In the genomic region with DNA sequence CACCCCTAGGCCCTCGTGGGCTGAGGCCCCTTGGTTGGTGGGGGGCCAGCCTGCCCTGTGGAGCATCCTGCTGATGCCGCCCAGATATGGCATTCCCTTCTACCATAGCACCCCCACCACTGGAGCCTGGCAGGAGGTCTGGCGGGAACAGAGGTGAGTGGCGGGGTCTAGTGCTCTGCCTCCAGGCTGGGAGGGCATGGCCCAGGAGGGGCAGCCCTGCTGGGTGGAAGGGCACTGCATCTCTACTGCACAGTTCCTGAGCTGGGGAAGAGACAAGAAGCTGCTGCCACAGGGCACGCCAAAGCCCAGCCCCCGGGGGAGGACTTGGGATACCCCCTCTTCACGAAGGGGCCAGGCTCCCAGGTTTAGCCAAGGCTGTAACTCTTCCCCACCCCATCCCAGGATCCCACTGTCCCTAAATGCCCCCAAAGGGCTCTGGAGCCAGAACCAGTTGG, we compare ENCODE assay signal across 12 cellular contexts. TPM values are rescaled to one million over a fixed set of nuclear protein-coding genes. Genes with fewer than 3 reads are reported as not detected.
DNase-seq lines count a peak whose midpoint lies in the region; FAIRE-seq and TF ChIP-seq lines count a peak whose summit lies in the region.
"Had no signal": no experiment of that assay in that cellular context is flagged by ENCODE, and none has a peak within 500 bp of the region (broad histone marks: within the 10 kb centered on the region; RNA-seq: fewer than 3 reads in every experiment).

No MANE protein-coding gene starts in this region.

- H2BK5ac ChIP-seq in trophoblast cell (ENCODE audit: low read depth, low read length, poor library complexity): no peak overlapping the region

- H3K79me1 ChIP-seq in trophoblast cell (ENCODE audit: low read length): peaks cover 6% of the 10 kb centered on the region

- DNase-seq in Caco-2: no peak
- DNase-seq in breast epithelium (ENCODE audit: low spot score in 2 of 2): no peak
- DNase-seq in trophoblast cell: no peak
- no peak for DNase-seq in HTR-8/SVneo (ENCODE audit: insufficient read length, low spot score)
- no peak for DNase-seq in AG08396 (ENCODE audit: low spot score)
- DNase-seq in amygdala (lab: John Stamatoyannopoulos, UW): no peak
- DNase-seq in BE2C: no peak
- DNase-seq: NCI-H2081 treated with DMSO at 0.1 percent for 48 hours had no signal

- no peak for FAIRE-seq in HTR-8/SVneo (lab: Jason Lieb, UNC)

- H3K27ac Mint-ChIP-seq in Caco-2 (ENCODE audit: unreplicated experiment): peak overlapping the region; percentile 82

- POLR2A ChIA-PET in Caco-2 (lab: Charles Lee): interaction anchor here (0.6 kb wide), 1 partner anchor 19 kb away, joined by 3 read pairs; no protein-coding TSS in a partner anchor

- H3K79me2 ChIP-seq in trophoblast cell (ENCODE audit: control insufficient read depth, insufficient read depth, low read length, poor library complexity): peaks cover 10% of the 10 kb centered on the region

- H3K23ac ChIP-seq in trophoblast cell (ENCODE audit: low read length): no peak overlapping the region

- H2AK5ac ChIP-seq in trophoblast cell (ENCODE audit: low read length): no peak overlapping the region

- no peak overlapping the region for H2BK120ac ChIP-seq in trophoblast cell (ENCODE audit: insufficient read depth, low read length, poor library complexity)

- H3K4me3 ChIP-seq in Caco-2 (ENCODE audit: low read depth, low read length): peak overlapping the region; percentile 91
- H3K4me3 ChIP-seq in HUES64 (ENCODE audit: low read length): peak overlapping the region; percentile 78
- H3K4me3 ChIP-seq in breast epithelium: peak overlapping the region in 2 of 3 donors; percentile 90 to 93
- no peak overlapping the region for H3K4me3 ChIP-seq in trophoblast cell (ENCODE audit: low read depth, low read length)
- H3K4me3 ChIP-seq in BE2C (ENCODE audit: low read depth, low read length): no peak overlapping the region

- intact Hi-C loops in Caco-2 (cut with micrococcal nuclease; ENCODE audit: unreplicated experiment): loop anchor here (5.0 kb wide), 1 partner anchor 68 kb away; a partner anchor contains a TSS
- intact Hi-C loops in breast epithelium (cut with DNase I; ENCODE audit: low total_unique reads): no loop called here

- peak overlapping the region; percentile 81 for H3K4me3 Mint-ChIP-seq in Caco-2 (ENCODE audit: unreplicated experiment)

- no peak overlapping the region for H3K4ac ChIP-seq in trophoblast cell (ENCODE audit: low read depth, low read length)

- H2BK12ac ChIP-seq in trophoblast cell (ENCODE audit: low read length): no peak overlapping the region

- no peak for TF ChIP-seq POLR2A in breast epithelium (IDR thresholded peaks at IDR 0.05)

- peaks cover 17% of the 10 kb centered on the region for H3K36me3 Mint-ChIP-seq in Caco-2 (ENCODE audit: insufficient read depth, unreplicated experiment)

- H3K9me3 ChIP-seq in Caco-2 (no peaks in the 10 kb centered on the region), HUES64 (ENCODE audit: insufficient read depth, low read depth, low read length) (no peaks in the 10 kb centered on the region), breast epithelium (no peaks in the 10 kb centered on the region), trophoblast cell (ENCODE audit: insufficient read depth, low read depth, low read length) (no peaks in the 10 kb centered on the region), BE2C (no peaks in the 10 kb centered on the region)
- H3K9me3 ChIP-seq: neutrophil had no signal

- peaks cover 8% of the 10 kb centered on the region for H3K4me1 ChIP-seq in Caco-2
- peaks cover 26% of the 10 kb centered on the region for H3K4me1 ChIP-seq in HUES64 (ENCODE audit: insufficient read depth, low read length)
- peaks cover 17 to 19% of the 10 kb centered on the region in 2 donors for H3K4me1 ChIP-seq in breast epithelium
- peaks cover 10 to 15% of the 10 kb centered on the region in 2 experiments for H3K4me1 ChIP-seq in trophoblast cell (ENCODE audit: control insufficient read depth in 1 of 2, insufficient read depth in 2 of 2, low read length in 2 of 2)
- H3K4me1 ChIP-seq in BE2C: no peaks in the 10 kb centered on the region; the same call in 1 of the 2 replicates

- H3K27ac ChIP-seq in HUES64 (ENCODE audit: low read depth, low read length) (no peak overlapping the region), breast epithelium (peak overlapping the region; percentile 88 to 93), trophoblast cell (ENCODE audit: low read depth, low read length) (no peak overlapping the region)

- H3K27me3 Mint-ChIP-seq in Caco-2 (ENCODE audit: insufficient read depth, unreplicated experiment): peaks cover 3% of the 10 kb centered on the region
- H3K27me3 Mint-ChIP-seq: T-cell had no signal

- peak overlapping the region; percentile 98 for H3K4me2 ChIP-seq in trophoblast cell (ENCODE audit: low read length)

- H3K18ac ChIP-seq in trophoblast cell (ENCODE audit: low read length): no peak overlapping the region

- CTCF ChIA-PET in Caco-2 (lab: Charles Lee): interaction anchor here (0.6 to 0.9 kb wide), 2 partner anchors 13 to 19 kb away, joined by 3 to 5 read pairs; no protein-coding TSS in a partner anchor

- H3K9me3 Mint-ChIP-seq in Caco-2 (ENCODE audit: unreplicated experiment): no peaks in the 10 kb centered on the region
- H3K9me3 Mint-ChIP-seq: T-cell had no signal

- H3K36me3 ChIP-seq in Caco-2 (ENCODE audit: control insufficient read depth, insufficient read depth, low read length): no peaks in the 10 kb centered on the region
- peaks cover 6% of the 10 kb centered on the region for H3K36me3 ChIP-seq in HUES64 (ENCODE audit: insufficient read depth, low read length)
- H3K36me3 ChIP-seq in breast epithelium: no peaks in the 10 kb centered on the region
- peaks cover 8% of the 10 kb centered on the region in 2 experiments for H3K36me3 ChIP-seq in trophoblast cell (ENCODE audit: control insufficient read depth in 1 of 2, insufficient read depth in 2 of 2, low read length in 2 of 2)
- peaks cover 8% of the 10 kb centered on the region for H3K36me3 ChIP-seq in BE2C

- no TSS peak for BruUV-seq in Caco-2 (replicated peaks; lab: Mats Ljungman, UMichigan)

- whole genome bisulfite sequencing in HUES64: 77% methylated on average over 7 of the region's 7 CpGs
- no CpG with 5 or more reads among the region's 7 CpGs for WGBS in trophoblast cell (ENCODE audit: extremely low coverage, insufficient coverage, insufficient read length)

- H4K12ac ChIP-seq in trophoblast cell (ENCODE audit: low read depth, low read length): no peak overlapping the region

- H3K9ac ChIP-seq in HUES64 (ENCODE audit: low read depth, low read length) (peak overlapping the region; percentile 81; the same call in 1 of the 2 replicates), trophoblast cell (ENCODE audit: low read length) (no peak overlapping the region)

- no peak overlapping the region for H4K91ac ChIP-seq in trophoblast cell (ENCODE audit: low read depth, low read length)

- H3K4me1 Mint-ChIP-seq in Caco-2 (ENCODE audit: low read depth, unreplicated experiment): peaks cover 16% of the 10 kb centered on the region

- H2AFZ ChIP-seq in trophoblast cell (ENCODE audit: insufficient read depth, low read length, poor library complexity): no peak overlapping the region

- TF ChIP-seq CTCF in Caco-2 (IDR thresholded peaks at IDR 0.05; ENCODE audit: insufficient read depth in 1 of 2, low read depth in 1 of 2, low read length in 1 of 2, severe bottlenecking in 1 of 2, unreplicated experiment in 1 of 2) (no peak), breast epithelium (IDR thresholded peaks at IDR 0.05) (no peak), BE2C (IDR thresholded peaks at IDR 0.05; ENCODE audit: low read depth, low read length) (no peak)

- H3K14ac ChIP-seq in trophoblast cell (ENCODE audit: low read length): no peak overlapping the region

- H4K8ac ChIP-seq in trophoblast cell (ENCODE audit: low read depth, low read length): no peak overlapping the region

- H3K27me3 ChIP-seq in Caco-2 (replicated peaks; ENCODE audit: control insufficient read depth, insufficient read depth, low read length) (no peaks in the 10 kb centered on the region), HUES64 (ENCODE audit: insufficient read depth, low read length) (peaks cover 4% of the 10 kb centered on the region; the same call in 1 of the 2 replicates), breast epithelium (no peaks in the 10 kb centered on the region), trophoblast cell (ENCODE audit: insufficient read depth, low read length) (no peaks in the 10 kb centered on the region), BE2C (peaks cover 15% of the 10 kb centered on the region)

RNA-seq across cellular contexts. Expression of a gene that starts 2.4 kb away (rescaled TPM):
- total RNA-seq in Caco-2 (2022) (54.2 and 62.6 TPM in 2 replicates), breast epithelium (10 to 100 TPM; 14.2 to 16.2 (median 16.1) TPM)
- 18.5 TPM for polyA plus RNA-seq in HUES64 (2013, experiment 1 of 2)
- polyA plus RNA-seq in HUES64 (2013, experiment 2 of 2): 18.5 TPM
- 18.4 and 20.0 TPM in 2 replicates for polyA plus RNA-seq in trophoblast cell (2013)
- 162 TPM for polyA plus RNA-seq in BE2C (2012; ENCODE audit: insufficient read depth, insufficient read length, low read depth)

RNA-seq across cellular contexts. Expression of a gene that starts 11.0 kb away (rescaled TPM):
- not detected in 2 replicates for total RNA-seq in Caco-2 (2022)
- polyA plus RNA-seq in HUES64 (2013, experiment 1 of 2): not detected
- polyA plus RNA-seq in HUES64 (2013, experiment 2 of 2): not detected
- under 1 TPM in 1 of 3 donors, not detected in 2; 0.33 TPM for total RNA-seq in breast epithelium
- not detected in 2 replicates for polyA plus RNA-seq in trophoblast cell (2013)
- not detected for polyA plus RNA-seq in BE2C (2012; ENCODE audit: insufficient read depth, insufficient read length, low read depth)
- total RNA-seq: fibroblast of villous mesenchyme had no signal

RNA-seq across cellular contexts. Expression of a gene that starts 26.9 kb away (rescaled TPM):
- total RNA-seq in Caco-2 (2022) (10.1 and 11.3 TPM in 2 replicates), breast epithelium (10 to 100 TPM in 2 of 3 donors, 1 to 10 TPM in 1; 8.8 to 16.1 (median 14.1) TPM)
- polyA plus RNA-seq in HUES64 (2013, experiment 1 of 2): 5.0 TPM
- 6.0 TPM for polyA plus RNA-seq in HUES64 (2013, experiment 2 of 2)
- polyA plus RNA-seq in trophoblast cell (2013): 4.2 and 5.3 TPM in 2 replicates
- 2.7 TPM for polyA plus RNA-seq in BE2C (2012; ENCODE audit: insufficient read depth, insufficient read length, low read depth)

RNA-seq across cellular contexts. Expression of a gene that starts 29.8 kb away (rescaled TPM):
- total RNA-seq in Caco-2 (2022) (21.3 and 24.6 TPM in 2 replicates), breast epithelium (10 to 100 TPM; 15.7 to 37.5 (median 19.5) TPM)
- polyA plus RNA-seq in HUES64 (2013, experiment 1 of 2): 11.7 TPM
- polyA plus RNA-seq in HUES64 (2013, experiment 2 of 2): 11.4 TPM
- 12.1 and 12.4 TPM in 2 replicates for polyA plus RNA-seq in trophoblast cell (2013)
- polyA plus RNA-seq in BE2C (2012; ENCODE audit: insufficient read depth, insufficient read length, low read depth): 72.6 TPM

RNA-seq across cellular contexts. Expression of a gene that starts 30.1 kb away (rescaled TPM):
- 70.2 and 70.5 TPM in 2 replicates for total RNA-seq in Caco-2 (2022)
- polyA plus RNA-seq in HUES64 (2013, experiment 1 of 2): 54.2 TPM
- 56.0 TPM for polyA plus RNA-seq in HUES64 (2013, experiment 2 of 2)
- total RNA-seq in breast epithelium: 10 to 100 TPM; 37.4 to 54.1 (median 54.0) TPM
- 119 and 123 TPM in 2 replicates for polyA plus RNA-seq in trophoblast cell (2013)
- 58.3 TPM for polyA plus RNA-seq in BE2C (2012; ENCODE audit: insufficient read depth, insufficient read length, low read depth)

Comparison
In these comparisons a context has a peak if more than half of its experiments do, and no peak if none do; other contexts are left out.
1. H3K4me3 ChIP-seq: peak in Caco-2 (single experiment), HUES64 (single experiment) and breast epithelium (2 of 3); none in trophoblast cell (single experiment) and BE2C (single experiment).
2. H3K27ac ChIP-seq: peak in breast epithelium (2 of 2); none in HUES64 (single experiment) and trophoblast cell (single experiment).